23 cellular contexts compared by ENCODE assay signal in the genomic region with DNA sequence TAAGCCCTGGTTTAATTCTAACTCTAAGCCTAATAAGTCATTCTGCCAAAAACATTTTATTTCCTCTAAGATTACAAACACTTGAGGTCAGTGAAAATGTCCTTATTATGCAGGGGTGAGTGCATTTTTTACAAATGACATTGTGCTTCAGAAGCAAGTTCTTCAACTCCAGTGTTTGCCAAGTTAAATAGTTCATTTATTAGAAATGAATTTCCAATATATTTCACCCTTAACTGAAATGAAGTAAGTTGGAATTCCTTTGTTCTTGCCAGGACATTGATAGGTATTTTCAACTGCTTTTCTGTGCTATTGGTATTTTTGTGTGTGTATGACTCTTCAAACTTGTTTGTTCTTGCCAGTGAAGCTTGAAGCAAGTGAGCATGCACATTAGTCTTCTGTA.
DNase-seq lines count a peak whose midpoint lies in the region; ATAC-seq and TF ChIP-seq lines count a peak whose summit lies in the region.
"Had no signal": no experiment of that assay in that cellular context is flagged by ENCODE, and none has a peak within 500 bp of the region (broad histone marks: within the 10 kb centered on the region; RNA-seq: fewer than 3 reads in every experiment).

No MANE protein-coding gene starts in this region.

- ATAC-seq in body of pancreas (peak; percentile 71), foreskin keratinocyte (no peak), aorta (ENCODE audit: low FRiP score) (no peak)
- ATAC-seq: activated CD8-positive, alpha-beta T cell treated with anti-CD3 and anti-CD28 coated beads for 36 hours; CD8-positive, alpha-beta T cell; heart right ventricle; stimulated activated naive B cell treated with anti-CD40 and anti-IgM and Interleukin-4, amounts not matched to agents 10 μg/mL and 1 μg/mL and 100 μg/mL, for 72 hours; T-helper 17 cell had no signal

- TF ChIP-seq CTCF in body of pancreas (IDR thresholded peaks at IDR 0.05) (no peak), foreskin keratinocyte (conservative IDR thresholded peaks at IDR 0.05) (no peak), suprapubic skin (IDR thresholded peaks at IDR 0.05) (no peak)

- H3K36me3 ChIP-seq in body of pancreas (replicated peaks in 1 of 2; ENCODE audit: insufficient read depth in 1 of 2, low read depth in 2 of 2) (no peaks in the 10 kb centered on the region), suprapubic skin (no peaks in the 10 kb centered on the region), aorta (ENCODE audit: control insufficient read depth in 1 of 2, insufficient read depth in 2 of 2, low read length in 1 of 2) (no peaks in the 10 kb centered on the region)
- H3K36me3 ChIP-seq: heart right ventricle had no signal

- intact Hi-C loops in body of pancreas (cut with DNase I) (no loop called here), aorta (cut with DNase I) (no loop called here)

- peak overlapping the region; percentile 32 to 74 (median 56) for H3K27ac ChIP-seq in body of pancreas
- H3K27ac ChIP-seq in foreskin keratinocyte, result no peak overlapping the region
- H3K27ac ChIP-seq in suprapubic skin, result no peak overlapping the region
- no peak overlapping the region for H3K27ac ChIP-seq in aorta (ENCODE audit: low read depth in 1 of 2, low read length in 2 of 2)
- H3K27ac ChIP-seq: heart right ventricle, SK-N-MC had no signal

- H3K4me1 ChIP-seq in body of pancreas (peaks cover 13% of the 10 kb centered on the region), foreskin keratinocyte (peaks cover 35% of the 10 kb centered on the region), suprapubic skin (peaks cover 28% of the 10 kb centered on the region), aorta (ENCODE audit: control insufficient read depth in 1 of 2, insufficient read depth in 2 of 2, low read length in 2 of 2) (no peaks in the 10 kb centered on the region)

- H3K27me3 ChIP-seq in body of pancreas (no peaks in the 10 kb centered on the region), foreskin keratinocyte (no peaks in the 10 kb centered on the region), suprapubic skin (no peaks in the 10 kb centered on the region), aorta (ENCODE audit: control insufficient read depth in 1 of 2, insufficient read depth in 2 of 2, low read length in 1 of 2) (no peaks in the 10 kb centered on the region)
- H3K27me3 ChIP-seq: heart right ventricle had no signal

- TF ChIP-seq POLR2A in body of pancreas (IDR thresholded peaks at IDR 0.05) (no peak), suprapubic skin (IDR thresholded peaks at IDR 0.05) (no peak)

- H3K9me3 ChIP-seq in body of pancreas (no peaks in the 10 kb centered on the region), suprapubic skin (no peaks in the 10 kb centered on the region), aorta (ENCODE audit: control insufficient read depth, low read length) (no peaks in the 10 kb centered on the region)
- H3K9me3 ChIP-seq: heart right ventricle had no signal

- no peak for TF ChIP-seq EP300 in suprapubic skin (IDR thresholded peaks at IDR 0.05)

- peak; percentile 66 for DNase-seq in DMS53 (lab: John Stamatoyannopoulos, UW)
- no peak for DNase-seq in body of pancreas
- peak; percentile 51 to 80 for DNase-seq in foreskin keratinocyte
- peak; percentile 76 for DNase-seq in renal cortical epithelial cell (ENCODE audit: low read depth)
- no peak for DNase-seq in GM03348 (ENCODE audit: low spot score)
- DNase-seq in suprapubic skin (ENCODE audit: low spot score in 2 of 2), result no peak
- DNase-seq in aorta, result no peak
- DNase-seq: activated CD4-positive, CD25-positive, alpha-beta regulatory T cell treated with anti-CD3 and anti-CD28 coated beads, Interleukin-2, amount 50 U/mL, for 72 hours; activated CD8-positive, alpha-beta T cell treated with anti-CD3 and anti-CD28 coated beads for 36 hours; activated naive CD4-positive, alpha-beta T cell treated with anti-CD3 and anti-CD28 coated beads, Interleukin-2, amount 50 U/mL, for 16 hours; CD8-positive, alpha-beta T cell; DMS 273 treated with DMSO at 0.1 percent for 48 hours; effector CD4-positive, alpha-beta T cell; heart right ventricle; kidney glomerular epithelial cell; NCI-H2171; NCI-H524 treated with DMSO at 0.1 percent for 48 hours; nephron progenitor cell; stimulated activated naive B cell treated with anti-CD40 and anti-IgM and Interleukin-4, amounts not matched to agents 10 μg/mL and 1 μg/mL and 100 μg/mL, for 72 hours; substantia nigra; T-helper 17 cell had no signal

- no peak overlapping the region for H3K4me3 ChIP-seq in body of pancreas
- H3K4me3 ChIP-seq in suprapubic skin, result no peak overlapping the region
- H3K4me3 ChIP-seq in aorta (ENCODE audit: low read length in 2 of 2), result no peak overlapping the region
- H3K4me3 ChIP-seq: heart right ventricle, lung, SK-N-MC had no signal

Comparison
In these comparisons a context has a peak if more than half of its experiments do, and no peak if none do; other contexts are left out.
1. DNase-seq: peak in DMS53 (single experiment), foreskin keratinocyte (2 of 2) and renal cortical epithelial cell (single experiment); none in body of pancreas (0 of 4), GM03348 (single experiment), suprapubic skin (0 of 2) and aorta (0 of 2).
2. H3K27ac ChIP-seq: peak in body of pancreas (4 of 4); none in foreskin keratinocyte (single experiment), suprapubic skin (single experiment) and aorta (0 of 2).